Comparison of ENCODE assay signal across 8 cellular contexts in the genomic region with DNA sequence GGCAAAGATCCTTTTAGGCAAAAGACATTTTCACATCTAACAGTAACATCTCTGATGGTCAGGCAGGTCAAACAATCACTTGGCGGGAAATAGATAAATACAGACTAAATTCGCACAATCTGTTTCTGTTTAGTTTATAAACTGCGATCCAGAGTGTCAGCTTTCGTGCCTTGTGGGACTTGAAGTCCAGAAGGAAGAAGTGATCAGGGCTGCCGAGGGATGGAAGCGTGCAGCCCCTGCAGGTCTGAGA. TPM values are rescaled to one million over a fixed set of nuclear protein-coding genes. Genes with fewer than 3 reads are reported as not detected.
DNase-seq lines count a peak whose midpoint lies in the region; ATAC-seq and TF ChIP-seq lines count a peak whose summit lies in the region.

No MANE protein-coding gene starts in this region.

- H3K4me3 ChIP-seq in GM06990 (replicated peaks; ENCODE audit: low read depth, low read length) (peak overlapping the region; percentile 53), RWPE2 (ENCODE audit: severe bottlenecking) (peak overlapping the region; percentile 55), fibroblast of lung (replicated peaks in 1 of 4; ENCODE audit: control extremely low read depth in 1 of 4, insufficient read depth in 1 of 4, low read depth in 3 of 4, low read length in 4 of 4) (peak overlapping the region; percentile 16 to 82 (median 56)), psoas muscle (peak overlapping the region; percentile 99)

- no peak overlapping the region for H3K9ac ChIP-seq in fibroblast of lung (ENCODE audit: insufficient read depth, low read length)

- WGBS in psoas muscle, 3 donors, result 0 to 1% (median 0%) methylated on average over 6 of the region's 6 CpGs

- TF ChIP-seq CTCF in GM06990 (IDR thresholded peaks at IDR 0.05; ENCODE audit: insufficient read depth, low read length, poor library complexity, severe bottlenecking) (no peak), RWPE2 (IDR thresholded peaks at IDR 0.05; ENCODE audit: poor library complexity, severe bottlenecking) (no peak), fibroblast of lung (conservative IDR thresholded peaks at IDR 0.05 in 1 of 2, IDR thresholded peaks at IDR 0.05 in 1 of 2; ENCODE audit: low read depth in 1 of 2, low read length in 2 of 2) (no peak), psoas muscle (IDR thresholded peaks at IDR 0.05) (no peak)

- H3K27ac ChIP-seq in RWPE2 (ENCODE audit: poor library complexity, severe bottlenecking), result peak overlapping the region; percentile 78
- H3K27ac ChIP-seq in fibroblast of lung (ENCODE audit: insufficient read depth, low read length), result no peak overlapping the region
- H3K27ac ChIP-seq in psoas muscle, result peak overlapping the region; percentile 100

- DNase-seq in GM06990 (ENCODE audit: extremely low read depth, insufficient read length) (no peak), RWPE2 (ENCODE audit: low spot score) (no peak), fibroblast of lung (ENCODE audit: low read depth in 2 of 2) (no peak), psoas muscle (no peak), HK-2 (ENCODE audit: unreplicated experiment) (no peak)
- DNase-seq in stimulated activated CD4-positive, alpha-beta T cell treated with anti-CD3 and anti-CD28 coated beads, Interleukin-1b, Interleukin-23, amount 100 ng/mL, for 48 hours, result no peak

- H3K27me3 ChIP-seq in GM06990 (replicated peaks; ENCODE audit: control insufficient read depth, insufficient read depth, low read length), result no peaks in the 10 kb centered on the region
- H3K27me3 ChIP-seq in RWPE2 (ENCODE audit: insufficient read depth, poor library complexity, severe bottlenecking), result no peaks in the 10 kb centered on the region
- no peaks in the 10 kb centered on the region for H3K27me3 ChIP-seq in fibroblast of lung (ENCODE audit: control insufficient read depth, insufficient read depth, low read length)
- no peaks in the 10 kb centered on the region for H3K27me3 ChIP-seq in psoas muscle (ENCODE audit: insufficient read depth in 3 of 3, low read length in 2 of 3)

- H3K9me3 ChIP-seq in RWPE2 (ENCODE audit: severe bottlenecking) (no peaks in the 10 kb centered on the region), fibroblast of lung (ENCODE audit: control insufficient read depth, insufficient read depth, low read depth, low read length) (no peaks in the 10 kb centered on the region), psoas muscle (no peaks in the 10 kb centered on the region)

- H3K4me2 ChIP-seq in fibroblast of lung (ENCODE audit: extremely low read depth, insufficient read depth, low read length), result peak overlapping the region; percentile 89

- H3K79me2 ChIP-seq in fibroblast of lung (ENCODE audit: control insufficient read depth, insufficient read depth, low read length), result peaks cover 2% of the 10 kb centered on the region

- intact Hi-C loops in psoas muscle (cut with DNase I), result loop anchor here in 1 of 2 donors (10.0 kb wide), 1 partner anchor 701 kb away; a partner anchor contains a TSS

- H4K20me1 ChIP-seq in fibroblast of lung (ENCODE audit: control insufficient read depth, extremely low read depth, insufficient read depth, low read length), result no peaks in the 10 kb centered on the region

- ATAC-seq in RWPE2 (ENCODE audit: low read depth) (no peak), psoas muscle (no peak), HG02588 (IDR thresholded peaks at IDR 0.05; ENCODE audit: unreplicated experiment) (no peak), HG03432 (IDR thresholded peaks at IDR 0.05; ENCODE audit: unreplicated experiment) (no peak)

- no peak overlapping the region for H2AFZ ChIP-seq in fibroblast of lung (ENCODE audit: low read length)

- no peaks in the 10 kb centered on the region for H3K36me3 ChIP-seq in GM06990 (ENCODE audit: control insufficient read depth, insufficient read depth, low read length)
- H3K36me3 ChIP-seq in RWPE2 (ENCODE audit: low read depth), result no peaks in the 10 kb centered on the region
- no peaks in the 10 kb centered on the region for H3K36me3 ChIP-seq in fibroblast of lung (ENCODE audit: control insufficient read depth, insufficient read depth, low read length)
- no peaks in the 10 kb centered on the region for H3K36me3 ChIP-seq in psoas muscle (ENCODE audit: insufficient read depth in 1 of 2, low read depth in 1 of 2)

- H3K4me1 ChIP-seq in RWPE2 (ENCODE audit: insufficient read depth, poor library complexity, severe bottlenecking), result peaks cover 15% of the 10 kb centered on the region
- H3K4me1 ChIP-seq in fibroblast of lung (ENCODE audit: control insufficient read depth, extremely low read depth, insufficient read depth, low read length), result no peaks in the 10 kb centered on the region
- H3K4me1 ChIP-seq in psoas muscle, result peaks cover 4% of the 10 kb centered on the region

RNA-seq across cellular contexts. Expression of a gene that starts 0.2 kb away (rescaled TPM):
- total RNA-seq in fibroblast of lung, result 3.3 and 3.9 TPM in 2 replicates
- polyA plus RNA-seq in fibroblast of lung, result 7.2 and 9.5 TPM in 2 replicates
- 5.8 TPM in 2 replicates for polyA plus RNA-seq in fibroblast of lung (2012)
- not detected in 2 replicates for polyA minus RNA-seq in fibroblast of lung (ENCODE audit: low replicate concordance)
- 10 to 100 TPM in 2 of 4 donors, 1 to 10 TPM in 2; 8.3 to 14.2 (median 9.8) TPM for total RNA-seq in psoas muscle
- polyA plus RNA-seq in psoas muscle, result 10 to 100 TPM in 1 of 3 donors, 1 to 10 TPM in 2; 5.3 to 15.9 (median 8.5) TPM

RNA-seq across cellular contexts. Expression of a gene that starts 16.8 kb away (rescaled TPM):
- total RNA-seq in fibroblast of lung, result 34.5 and 45.5 TPM in 2 replicates
- polyA plus RNA-seq in fibroblast of lung, result 6.2 and 7.2 TPM in 2 replicates
- 4.3 and 4.6 TPM in 2 replicates for polyA plus RNA-seq in fibroblast of lung (2012)
- polyA minus RNA-seq in fibroblast of lung (ENCODE audit: low replicate concordance), result 8.4 and 12.8 TPM in 2 replicates
- total RNA-seq in psoas muscle, result 10 to 100 TPM; 28.0 to 40.1 (median 35.2) TPM
- 10 to 100 TPM in 1 of 3 donors, 1 to 10 TPM in 2; 4.3 to 12.7 (median 8.7) TPM for polyA plus RNA-seq in psoas muscle
